In genomic region chr15:80744826-80745225, GRCh38 we compare ENCODE assay signal across 14 cellular contexts. TPM values are rescaled to one million over a fixed set of nuclear protein-coding genes. Genes with fewer than 3 reads are reported as not detected.
DNase-seq lines count a peak whose midpoint lies in the region; ATAC-seq, FAIRE-seq and TF ChIP-seq lines count a peak whose summit lies in the region.
"Had no signal": no experiment of that assay in that cellular context is flagged by ENCODE, and none has a peak within 500 bp of the region (broad histone marks: within the 10 kb centered on the region; RNA-seq: fewer than 3 reads in every experiment).

No MANE protein-coding gene starts in this region.

- peaks cover 0 to 5% of the 10 kb centered on the region in 2 experiments; a peak in 1 of 3 replicates for H3K36me3 ChIP-seq in HEK293 (ENCODE audit: control insufficient read depth in 2 of 2, insufficient read depth in 1 of 2, low read length in 2 of 2)
- H3K36me3 ChIP-seq in keratinocyte (ENCODE audit: control insufficient read depth in 2 of 2, extremely low read depth in 1 of 2, insufficient read depth in 2 of 2, low read length in 2 of 2) = peaks cover 2 to 6% of the 10 kb centered on the region in 2 experiments

- no peak overlapping the region for H3K27ac ChIP-seq in HEK293 (ENCODE audit: extremely low read depth, low read depth, low read length)
- peak overlapping the region; percentile 52 for H3K27ac ChIP-seq in caudate nucleus (ENCODE audit: low read depth, low read length)
- H3K27ac ChIP-seq in keratinocyte (ENCODE audit: control insufficient read depth, insufficient read depth, low read length) = no peak overlapping the region

- dilution Hi-C loops in keratinocyte (cut with MboI; ENCODE audit: extremely low pct_ligation_motif_present, low sequenced_read_pairs) = no loop called here

- CTCF ChIA-PET in HEK293 (lab: Yijun Ruan, JAX) = interaction anchor here (0.9 to 1.6 kb wide), 2 partner anchors 124 to 177 kb away, joined by 3 to 4 read pairs; no protein-coding TSS in a partner anchor

- DNase-seq in A172 (ENCODE audit: low spot score) (peak; percentile 11), caudate nucleus (lab: John Stamatoyannopoulos, UW) (no peak), keratinocyte (ENCODE audit: low read depth, low spot score) (no peak), mesenteric fat pad (ENCODE audit: low spot score) (no peak)
- no peak for DNase-seq in activated CD8-positive, alpha-beta memory T cell treated with anti-CD3 and anti-CD28 coated beads, Interleukin-2, amount 50 U/mL, for 48 hours
- DNase-seq: ACHN; activated CD4-positive, alpha-beta T cell treated with anti-CD3 and anti-CD28 coated beads for 36 hours; activated T-cell treated with anti-CD3 and anti-CD28 coated beads, Interleukin-2, amount 50 U/mL, for 24 hours; DMS153; effector CD8-positive, alpha-beta T cell; NCI-H1105 treated with DMSO at 0.1 percent for 48 hours had no signal

- TF ChIP-seq CTCF in HEK293 (tag by site-specific recombination; IDR thresholded peaks at IDR 0.05) = no peak
- no peak for TF ChIP-seq CTCF in keratinocyte (optimal IDR thresholded peaks at IDR 0.05 in 1 of 3, IDR thresholded peaks at IDR 0.05 in 1 of 3, conservative IDR thresholded peaks at IDR 0.05 in 1 of 3; ENCODE audit: extremely low read depth in 1 of 3, insufficient read depth in 2 of 3, low read length in 3 of 3)

- H3K4me2 ChIP-seq in keratinocyte (ENCODE audit: control insufficient read depth, extremely low read depth, insufficient read depth, low read depth, low read length) = no peak overlapping the region

- FAIRE-seq in keratinocyte (lab: Jason Lieb, UNC) = peak; percentile 9

- H3K27me3 ChIP-seq in keratinocyte (ENCODE audit: control insufficient read depth, extremely low read depth, insufficient read depth, low read length) = no peaks in the 10 kb centered on the region

- H3K9me1 ChIP-seq in keratinocyte (ENCODE audit: control insufficient read depth, extremely low read depth, insufficient read depth, low read length) = peaks cover 6% of the 10 kb centered on the region

- ATAC-seq in GM18907 (IDR thresholded peaks at IDR 0.05; ENCODE audit: unreplicated experiment) (no peak), HG02970 (IDR thresholded peaks at IDR 0.05; ENCODE audit: low FRiP score, unreplicated experiment) (no peak)
- ATAC-seq: activated CD4-positive, alpha-beta T cell treated with anti-CD3 and anti-CD28 coated beads for 36 hours had no signal

- H3K9me3 ChIP-seq in HEK293 (ENCODE audit: control insufficient read depth, insufficient read depth, low read depth, low read length) (no peaks in the 10 kb centered on the region), keratinocyte (ENCODE audit: control insufficient read depth, low read depth, low read length) (no peaks in the 10 kb centered on the region)

- H3K4me3 ChIP-seq in HEK293 (ENCODE audit: low read depth, low read length) (no peak overlapping the region), keratinocyte (ENCODE audit: control insufficient read depth in 2 of 3, extremely low read depth in 1 of 3, insufficient read depth in 2 of 3, low read depth in 1 of 3, low read length in 3 of 3) (no peak overlapping the region)

- no peak overlapping the region for H2AFZ ChIP-seq in keratinocyte (ENCODE audit: control insufficient read depth, low read length)

- POLR2A ChIA-PET in HEK293 (lab: Yijun Ruan, JAX) = no interaction called here

- H3K79me2 ChIP-seq in keratinocyte (ENCODE audit: control insufficient read depth, insufficient read depth, low read length) = peaks cover 59% of the 10 kb centered on the region

- no peak overlapping the region for H3K9ac ChIP-seq in keratinocyte (ENCODE audit: control insufficient read depth, extremely low read depth, insufficient read depth, low read length)

- H4K20me1 ChIP-seq in keratinocyte (ENCODE audit: control insufficient read depth, extremely low read depth, insufficient read depth, low read length) = no peaks in the 10 kb centered on the region

- peaks cover 29% of the 10 kb centered on the region for H3K4me1 ChIP-seq in HEK293 (ENCODE audit: control insufficient read depth, insufficient read depth, low read length)
- H3K4me1 ChIP-seq in keratinocyte (ENCODE audit: control insufficient read depth, extremely low read depth, insufficient read depth, low read length) = no peaks in the 10 kb centered on the region

TF ChIP-seq in HEK293, 187 proteins besides CTCF, POLR2A, EP300 and RAD21:
- 0 out of 2 replicates have a peak, but pooled peaks have one; percentile 16 for TF ChIP-seq PRDM6 (tag by site-specific recombination; IDR thresholded peaks at IDR 0.05)
- no peak for TF ChIP-seq ZBTB11 (tag by site-specific recombination; conservative IDR thresholded peaks at IDR 0.05; ENCODE audit: low read depth)
TF ChIP-seq in HEK293: peak in this region for 1.

RNA-seq across cellular contexts. Expression of gene CEMIP, which starts 34.3 kb away (rescaled TPM):
- total RNA-seq in A172 (2014; rRNA removed; shearing (Covaris generic)) = 7.3 and 18.1 TPM in 2 replicates
- polyA plus RNA-seq in keratinocyte = 1.5 to 2.3 TPM (median 2.2 TPM) in 3 replicates
- polyA plus RNA-seq in keratinocyte (2011; ENCODE audit: low read depth) = 4.6 TPM
- 0.92 and 0.94 TPM in 2 replicates for polyA plus RNA-seq in keratinocyte (2011; cell fraction: cytosol; rRNA removed)
- 5.9 and 6.7 TPM in 2 replicates for polyA plus RNA-seq in keratinocyte (2011; cell fraction: nucleus; rRNA removed)
- polyA plus RNA-seq in keratinocyte (2012; ENCODE audit: low replicate concordance) = 1.7 and 2.9 TPM in 2 replicates
- 3.3 to 3.5 TPM (median 3.5 TPM) in 3 replicates for polyA minus RNA-seq in keratinocyte
- 1.5 TPM for polyA minus RNA-seq in keratinocyte (2011; cell fraction: cytosol; rRNA and poly(A)+ RNA removed)
- 7.7 and 12.0 TPM in 2 replicates for polyA minus RNA-seq in keratinocyte (2011; cell fraction: nucleus; rRNA and poly(A)+ RNA removed)
- total RNA-seq in mesenteric fat pad = 5.9 TPM

RNA-seq across cellular contexts. Expression of gene ABHD17C, which starts 49.7 kb away (rescaled TPM):
- total RNA-seq in A172 (2014; rRNA removed; shearing (Covaris generic)) = 4.6 and 5.8 TPM in 2 replicates
- polyA plus RNA-seq in keratinocyte = 11.8 to 27.8 TPM (median 23.3 TPM) in 3 replicates
- polyA plus RNA-seq in keratinocyte (2011; ENCODE audit: low read depth) = 10.0 TPM
- polyA plus RNA-seq in keratinocyte (2011; cell fraction: cytosol; rRNA removed) = 14.5 and 22.5 TPM in 2 replicates
- polyA plus RNA-seq in keratinocyte (2011; cell fraction: nucleus; rRNA removed) = 19.9 and 20.5 TPM in 2 replicates
- polyA plus RNA-seq in keratinocyte (2012; ENCODE audit: low replicate concordance) = 14.6 and 35.5 TPM in 2 replicates
- 24.4 to 26.1 TPM (median 25.7 TPM) in 3 replicates for polyA minus RNA-seq in keratinocyte
- 18.4 TPM for polyA minus RNA-seq in keratinocyte (2011; cell fraction: cytosol; rRNA and poly(A)+ RNA removed)
- polyA minus RNA-seq in keratinocyte (2011; cell fraction: nucleus; rRNA and poly(A)+ RNA removed) = 12.3 and 17.6 TPM in 2 replicates
- total RNA-seq in mesenteric fat pad = 5.0 TPM
